In the genomic region with DNA sequence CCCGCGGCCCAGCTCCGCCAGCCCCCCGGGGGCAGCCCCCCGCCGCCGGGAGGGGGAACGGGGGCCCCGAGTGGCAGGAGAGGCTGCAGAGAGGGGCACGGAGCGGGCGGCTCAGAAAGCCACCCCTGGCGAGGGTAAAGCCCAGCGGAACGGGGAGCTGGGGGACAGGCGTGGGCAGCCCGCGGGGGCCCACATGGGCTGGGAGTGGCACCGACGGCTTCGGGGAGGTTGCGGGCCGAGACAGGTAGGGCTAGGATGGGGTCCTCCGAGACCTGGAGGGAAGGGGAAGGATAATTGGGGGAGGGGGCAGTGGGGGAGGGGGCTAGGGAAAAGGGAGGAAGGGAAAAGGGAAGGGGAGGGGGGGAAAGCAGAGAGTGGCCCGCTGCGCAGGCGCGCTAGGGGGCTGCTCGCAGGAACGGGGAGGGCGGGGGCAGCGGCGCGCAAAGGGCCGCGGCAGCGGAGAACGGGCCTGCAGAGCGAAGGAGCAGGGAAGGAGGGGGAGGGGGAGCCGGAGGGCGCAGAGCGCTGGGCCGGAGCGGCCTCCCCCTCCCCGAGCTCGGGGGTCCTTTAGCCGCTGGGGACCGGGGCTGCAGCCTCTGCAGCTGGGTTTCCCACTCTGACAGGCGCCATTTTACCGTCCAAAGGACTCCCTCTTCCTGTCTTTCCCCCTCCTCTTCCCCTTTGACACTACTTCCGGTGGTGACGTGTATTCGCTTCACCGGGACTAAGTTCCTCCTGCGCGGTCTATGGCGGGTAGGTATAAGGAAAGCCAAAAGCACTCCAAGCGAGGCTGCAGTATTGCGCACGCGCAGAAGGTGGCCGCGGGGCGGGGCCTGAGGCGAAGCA, we compare ENCODE assay signal across 8 cellular contexts. TPM values are rescaled to one million over a fixed set of nuclear protein-coding genes. Genes with fewer than 3 reads are reported as not detected.
A peak's percentile ranks its signal among the peaks of the same experiment; 100 is the strongest.
DNase-seq lines count a peak whose midpoint lies in the region; ATAC-seq, FAIRE-seq and TF ChIP-seq lines count a peak whose summit lies in the region.

TSS of gene CTDNEP1 (minus strand) at position 405 of the 846 bp plus-strand sequence. CDS start 438 bp downstream, outside the sequence.

- H3K27ac ChIP-seq in KOPT-K1 (ENCODE audit: low read depth, low read length, poor library complexity, severe bottlenecking) (peak within 1 kb of the TSS; percentile 98), esophagus muscularis mucosa (replicated peaks in 1 of 4) (peak within 1 kb of the TSS; percentile 98 to 100 (median 99)), muscle layer of colon (ENCODE audit: low read depth, low read length) (peak within 1 kb of the TSS; percentile 92)

- DNase-seq in DMS53 (lab: John Stamatoyannopoulos, UW) (peak; percentile 100), RCC 7860 (ENCODE audit: low spot score) (peak; percentile 98), esophagus muscularis mucosa (ENCODE audit: extremely low spot score) (peak; percentile 100)
- peak; percentile 98 to 99 for DNase-seq in activated T-cell treated with anti-CD3 and anti-CD28 coated beads, Interleukin-2, amount 50 U/mL, for 72 hours
- peak; percentile 97 to 99 for DNase-seq in stimulated activated CD8-positive, alpha-beta memory T cell treated with anti-CD3 and anti-CD28 coated beads, Interleukin-7, amount 100 ng/mL, for 1 hour (ENCODE audit: low read depth in 2 of 2)

- H3K4me1 Mint-ChIP-seq in activated T-cell treated with anti-CD3 and anti-CD28 coated beads, Interleukin-2, amount 50 U/mL, for 72 hours (ENCODE audit: low read depth), result peaks cover 46% of the 10 kb centered on the region

- H3K4me3 Mint-ChIP-seq in activated T-cell treated with anti-CD3 and anti-CD28 coated beads, Interleukin-2, amount 50 U/mL, for 72 hours, result peak within 1 kb of the TSS; percentile 93 to 99

- H3K9me3 ChIP-seq in KOPT-K1 (ENCODE audit: insufficient read depth, low read length, poor library complexity, severe bottlenecking) (no peaks in the 10 kb centered on the region), esophagus muscularis mucosa (no peaks in the 10 kb centered on the region), muscle layer of colon (ENCODE audit: low read length) (no peaks in the 10 kb centered on the region)

- H3K4me1 ChIP-seq in esophagus muscularis mucosa (peaks cover 36 to 52% (median 45%) of the 10 kb centered on the region in 4 donors), muscle layer of colon (ENCODE audit: insufficient read depth, low read length) (peaks cover 31% of the 10 kb centered on the region)

- peak within 1 kb of the TSS; percentile 98 for H3K27ac Mint-ChIP-seq in activated T-cell treated with anti-CD3 and anti-CD28 coated beads, Interleukin-2, amount 50 U/mL, for 72 hours

- H3K9ac ChIP-seq in muscle layer of colon (ENCODE audit: low read length), result peak within 1 kb of the TSS; percentile 91

- FAIRE-seq in RCC 7860 (lab: Jason Lieb, UNC), result peak; percentile 85

- intact Hi-C loops in esophagus muscularis mucosa (cut with DNase I), result loop anchor here (10.0 kb wide), 1 partner anchor 303 kb away; the partner anchor contains the start of gene TNFSF13

- under 1% methylated on average over 34 of the region's 65 CpGs for WGBS in esophagus muscularis mucosa

- H3K36me3 ChIP-seq in KOPT-K1 (ENCODE audit: insufficient read depth, low read length) (peaks cover 43% of the 10 kb centered on the region), esophagus muscularis mucosa (peaks cover 24 to 34% (median 32%) of the 10 kb centered on the region in 4 donors), muscle layer of colon (ENCODE audit: insufficient read depth, low read length) (peaks cover 26% of the 10 kb centered on the region)

- peaks cover 7 to 18% of the 10 kb centered on the region in 2 donors for H3K36me3 Mint-ChIP-seq in activated T-cell treated with anti-CD3 and anti-CD28 coated beads, Interleukin-2, amount 50 U/mL, for 72 hours (ENCODE audit: insufficient read depth in 2 of 2)

- TF ChIP-seq CTCF in esophagus muscularis mucosa (IDR thresholded peaks at IDR 0.05), result no peak

- peak; percentile 87 for ATAC-seq in GM21786 (IDR thresholded peaks at IDR 0.05; ENCODE audit: unreplicated experiment)
- peak; percentile 96 to 97 for ATAC-seq in activated T-cell treated with anti-CD3 and anti-CD28 coated beads, Interleukin-2, amount 50 U/mL, for 72 hours (replicated peaks in 1 of 2)

- H3K9me3 Mint-ChIP-seq in activated T-cell treated with anti-CD3 and anti-CD28 coated beads, Interleukin-2, amount 50 U/mL, for 72 hours, result no peaks in the 10 kb centered on the region

- TF ChIP-seq POLR2A in esophagus muscularis mucosa (IDR thresholded peaks at IDR 0.05; ENCODE audit: low read depth), result peak; percentile 9

- H3K27me3 ChIP-seq in esophagus muscularis mucosa (no peaks in the 10 kb centered on the region), muscle layer of colon (ENCODE audit: control insufficient read depth in 1 of 2, insufficient read depth in 2 of 2, low read length in 2 of 2) (no peaks in the 10 kb centered on the region)

- no peaks in the 10 kb centered on the region for H3K27me3 Mint-ChIP-seq in activated T-cell treated with anti-CD3 and anti-CD28 coated beads, Interleukin-2, amount 50 U/mL, for 72 hours (ENCODE audit: low read depth)

- TF ChIP-seq EP300 in esophagus muscularis mucosa (IDR thresholded peaks at IDR 0.05), result no peak

- H3K4me3 ChIP-seq in esophagus muscularis mucosa, result peak within 1 kb of the TSS; percentile 78 to 98 (median 96)
- H3K4me3 ChIP-seq in muscle layer of colon (ENCODE audit: low read depth in 1 of 2, low read length in 2 of 2), result peak within 1 kb of the TSS; percentile 79 to 83

RNA-seq across cellular contexts. Expression of gene CTDNEP1, which starts in this region (rescaled TPM):
- 100 to 1,000 TPM; 184 to 186 TPM for total RNA-seq in activated T-cell treated with anti-CD3 and anti-CD28 coated beads, Interleukin-2, amount 50 U/mL, for 72 hours
- total RNA-seq in esophagus muscularis mucosa, result 10 to 100 TPM; 41.5 to 66.5 (median 46.6) TPM

Comparison
In these comparisons a context has a peak if more than half of its experiments do, and no peak if none do; other contexts are left out.
1. Peak in every context shown above with its lines: DNase-seq, ATAC-seq, H3K4me3 ChIP-seq and H3K27ac ChIP-seq.